19 cellular contexts compared by ENCODE assay signal in genomic region chr4:123790681-123791080, GRCh38.
A peak's percentile ranks its signal among the peaks of the same experiment; 100 is the strongest.
DNase-seq lines count a peak whose midpoint lies in the region; ATAC-seq and TF ChIP-seq lines count a peak whose summit lies in the region.
"Had no signal": no experiment of that assay in that cellular context is flagged by ENCODE, and none has a peak within 500 bp of the region (broad histone marks: within the 10 kb centered on the region; RNA-seq: fewer than 3 reads in every experiment).

No MANE protein-coding gene starts in this region.

- H3K9me3 ChIP-seq in MG63 (no peaks in the 10 kb centered on the region), skeletal muscle tissue (ENCODE audit: control insufficient read depth in 3 of 3, low read length in 3 of 3) (peaks cover 0 to 3% (median 0%) of the 10 kb centered on the region in 3 donors)
- H3K9me3 ChIP-seq: A549, Caco-2 had no signal

- no peak for ATAC-seq in HG03342 (IDR thresholded peaks at IDR 0.05; ENCODE audit: unreplicated experiment)
- ATAC-seq: A549, HCT116, HepG2 had no signal

- H3K9ac ChIP-seq in skeletal muscle tissue (ENCODE audit: low read depth in 1 of 3, low read length in 3 of 3): no peak overlapping the region

- TF ChIP-seq CTCF in epithelial cell of esophagus (IDR thresholded peaks at IDR 0.05; ENCODE audit: insufficient read depth, low read depth, low read length, missing control alignments): no peak

- H3K4me1 ChIP-seq in skeletal muscle tissue (ENCODE audit: control insufficient read depth in 3 of 3, insufficient read depth in 3 of 3, low read length in 3 of 3): peaks cover 8 to 16% (median 9%) of the 10 kb centered on the region in 3 donors
- H3K4me1 ChIP-seq: A549, Caco-2 had no signal

- DNase-seq in EH (ENCODE audit: low read depth) (peak; percentile 50), MG63 (peak; percentile 18), epithelial cell of esophagus (ENCODE audit: low read depth) (peak; percentile 6), NAMALWA (ENCODE audit: low spot score) (no peak), NCI-H128 (lab: John Stamatoyannopoulos, UW; ENCODE audit: unreplicated experiment) (no peak)
- DNase-seq: AML-193; Caco-2; CD4-positive, alpha-beta T cell; GF-D8; GOT3; H7; HFFc6 had no signal

- H3K27ac ChIP-seq in skeletal muscle tissue (ENCODE audit: low read depth, low read length): peak overlapping the region; percentile 0
- H3K27ac ChIP-seq: 22Rv1, A549, C4-2B had no signal

- H3K27me3 ChIP-seq in MG63 (no peaks in the 10 kb centered on the region), skeletal muscle tissue (ENCODE audit: control insufficient read depth in 3 of 3, insufficient read depth in 3 of 3, low read length in 3 of 3) (no peaks in the 10 kb centered on the region)

- H3K4me3 ChIP-seq in MG63 (no peak overlapping the region), epithelial cell of esophagus (ENCODE audit: low read length) (no peak overlapping the region), skeletal muscle tissue (ENCODE audit: low read length in 3 of 3) (no peak overlapping the region)
- H3K4me3 ChIP-seq: A549 had no signal

- H3K36me3 ChIP-seq in MG63 (no peaks in the 10 kb centered on the region), skeletal muscle tissue (ENCODE audit: control insufficient read depth in 3 of 3, insufficient read depth in 3 of 3, low read length in 3 of 3) (no peaks in the 10 kb centered on the region)

Comparison
In these comparisons a context has a peak if more than half of its experiments do, and no peak if none do; other contexts are left out.
1. DNase-seq: peak in EH (single experiment), MG63 (single experiment) and epithelial cell of esophagus (single experiment); none in NAMALWA (single experiment) and NCI-H128 (single experiment).